In the genomic region with DNA sequence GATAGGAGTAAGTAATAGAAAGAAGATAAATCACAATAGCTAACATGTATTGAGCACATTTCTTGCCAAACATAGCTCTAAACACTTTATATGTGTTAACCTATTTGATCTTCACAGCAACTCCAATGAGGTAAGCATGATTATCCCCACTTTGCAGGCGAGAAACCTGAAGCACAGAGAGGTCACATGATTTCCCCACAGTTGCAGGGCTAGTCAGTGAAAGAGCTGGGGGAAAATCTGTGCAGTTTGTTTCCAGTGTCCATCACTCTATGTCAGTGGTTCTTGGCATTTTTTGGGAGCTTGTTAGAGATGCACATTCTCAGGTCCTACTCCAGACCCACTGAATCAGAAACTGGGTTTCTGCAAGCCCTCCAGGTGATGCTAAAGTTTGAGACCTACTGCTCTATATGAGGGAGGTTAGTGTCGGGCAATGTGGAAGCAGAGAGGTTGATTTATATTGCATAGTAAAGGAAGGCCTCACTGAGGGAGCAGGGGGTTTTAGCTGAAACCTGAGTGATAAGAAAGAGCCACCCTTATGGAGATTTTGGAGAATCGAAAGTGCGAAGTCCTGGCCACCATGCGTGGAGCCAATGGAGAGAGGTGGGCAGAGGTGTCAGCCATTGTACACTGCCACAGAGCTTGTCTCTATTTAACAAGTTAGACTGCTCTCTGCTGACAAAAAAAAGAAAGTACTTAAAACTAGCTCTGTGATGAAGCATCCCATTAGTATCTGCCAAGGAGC, we compare ENCODE assay signal across 9 cellular contexts. TPM values are rescaled to one million over a fixed set of nuclear protein-coding genes. Genes with fewer than 3 reads are reported as not detected.
DNase-seq lines count a peak whose midpoint lies in the region; ATAC-seq, FAIRE-seq and TF ChIP-seq lines count a peak whose summit lies in the region.
"Had no signal": no experiment of that assay in that cellular context is flagged by ENCODE, and none has a peak within 500 bp of the region (broad histone marks: within the 10 kb centered on the region; RNA-seq: fewer than 3 reads in every experiment).

No MANE protein-coding gene starts in this region.

- no peak overlapping the region for H4K8ac ChIP-seq in trophoblast cell (ENCODE audit: low read depth, low read length)

- no peak for TF ChIP-seq POLR2A in GM12892 (IDR thresholded peaks at IDR 0.05; ENCODE audit: low read depth, low read length)
- TF ChIP-seq POLR2A in spleen (IDR thresholded peaks at IDR 0.05) = no peak

- H2AFZ ChIP-seq in trophoblast cell (ENCODE audit: insufficient read depth, low read length, poor library complexity) = peak overlapping the region; percentile 55

- no peak overlapping the region for H2BK12ac ChIP-seq in trophoblast cell (ENCODE audit: low read length)

- H3K27me3 Mint-ChIP-seq in nephron progenitor cell (ENCODE audit: low read depth, poor library complexity) = peaks cover 5% of the 10 kb centered on the region

- FAIRE-seq in GM12892 (lab: Jason Lieb, UNC) = peak; percentile 73
- FAIRE-seq: keratinocyte had no signal

- no peak overlapping the region for H3K23ac ChIP-seq in trophoblast cell (ENCODE audit: low read length)

- no peak overlapping the region for H2BK5ac ChIP-seq in trophoblast cell (ENCODE audit: low read depth, low read length, poor library complexity)

- TF ChIP-seq CTCF in nephron progenitor cell (IDR thresholded peaks at IDR 0.05) (no peak), spleen (IDR thresholded peaks at IDR 0.05 in 8 of 11, conservative IDR thresholded peaks at IDR 0.05 in 3 of 11) (peak in 4 of 11 experiments; percentile 27 to 47 (median 36))

- H3K4me2 ChIP-seq in trophoblast cell (ENCODE audit: low read length) = no peak overlapping the region

- no peaks in the 10 kb centered on the region for H3K27me3 ChIP-seq in adipocyte (replicated peaks; ENCODE audit: control insufficient read depth, insufficient read depth, low read length)
- H3K27me3 ChIP-seq in trophoblast cell (ENCODE audit: insufficient read depth, low read length) = no peaks in the 10 kb centered on the region
- no peaks in the 10 kb centered on the region for H3K27me3 ChIP-seq in spleen (replicated peaks in 1 of 7)

- WGBS in trophoblast cell (ENCODE audit: extremely low coverage, insufficient coverage, insufficient read length) = no CpG with 5 or more reads among the region's 5 CpGs
- WGBS in spleen, 5 donors = 67 to 78% (median 70%) methylated on average over 5 of the region's 5 CpGs

- H3K9me3 ChIP-seq in adipocyte (ENCODE audit: control insufficient read depth, low read length) = no peaks in the 10 kb centered on the region
- no peaks in the 10 kb centered on the region for H3K9me3 ChIP-seq in trophoblast cell (ENCODE audit: insufficient read depth, low read depth, low read length)
- no peaks in the 10 kb centered on the region for H3K9me3 ChIP-seq in spleen

- ATAC-seq in GM21423 (IDR thresholded peaks at IDR 0.05; ENCODE audit: unreplicated experiment) (peak; percentile 72), HG03571 (IDR thresholded peaks at IDR 0.05; ENCODE audit: unreplicated experiment) (peak; percentile 81), GM18873 (IDR thresholded peaks at IDR 0.05; ENCODE audit: low FRiP score, unreplicated experiment) (no peak)

- no peak overlapping the region for H3K4me3 Mint-ChIP-seq in nephron progenitor cell

- H3K4me1 ChIP-seq in adipocyte (ENCODE audit: control insufficient read depth, insufficient read depth, low read length) (no peaks in the 10 kb centered on the region), trophoblast cell (ENCODE audit: control insufficient read depth in 1 of 2, insufficient read depth in 2 of 2, low read length in 2 of 2) (no peaks in the 10 kb centered on the region), spleen (peaks cover 0 to 12% (median 3%) of the 10 kb centered on the region in 6 donors)

- H3K18ac ChIP-seq in trophoblast cell (ENCODE audit: low read length) = no peak overlapping the region

- H3K27ac Mint-ChIP-seq in nephron progenitor cell = no peak overlapping the region

- DNase-seq in GM12892 (ENCODE audit: insufficient read length) (no peak), adipocyte (ENCODE audit: low read depth) (peak; percentile 64), trophoblast cell (peak in 1 of 2 donors; percentile 30), nephron progenitor cell (no peak), spleen (no peak)

- H3K14ac ChIP-seq in trophoblast cell (ENCODE audit: low read length) = no peak overlapping the region

- no peak overlapping the region for H2BK120ac ChIP-seq in trophoblast cell (ENCODE audit: insufficient read depth, low read length, poor library complexity)

- H3K36me3 ChIP-seq in adipocyte (ENCODE audit: control insufficient read depth, insufficient read depth, low read length, severe bottlenecking) (no peaks in the 10 kb centered on the region), trophoblast cell (ENCODE audit: control insufficient read depth in 1 of 2, insufficient read depth in 2 of 2, low read length in 2 of 2) (no peaks in the 10 kb centered on the region), spleen (no peaks in the 10 kb centered on the region)

- H3K9me3 Mint-ChIP-seq in nephron progenitor cell = no peaks in the 10 kb centered on the region

- no peaks in the 10 kb centered on the region for H3K36me3 Mint-ChIP-seq in nephron progenitor cell (ENCODE audit: low read depth)

- intact Hi-C loops in spleen (cut with DNase I; ENCODE audit: low total_unique reads) = loop anchor here (10.0 kb wide), 1 partner anchor 73 kb away; no protein-coding TSS in a partner anchor

- H3K4ac ChIP-seq in trophoblast cell (ENCODE audit: low read depth, low read length) = no peak overlapping the region

- no peak overlapping the region for H2AK5ac ChIP-seq in trophoblast cell (ENCODE audit: low read length)

- H3K4me1 Mint-ChIP-seq in nephron progenitor cell = peaks cover 8% of the 10 kb centered on the region

- no peaks in the 10 kb centered on the region for H3K79me1 ChIP-seq in trophoblast cell (ENCODE audit: low read length)

- no peak overlapping the region for H4K91ac ChIP-seq in trophoblast cell (ENCODE audit: low read depth, low read length)

- H3K9ac ChIP-seq in adipocyte (ENCODE audit: low read length) (no peak overlapping the region), trophoblast cell (ENCODE audit: low read length) (no peak overlapping the region)

- no peak overlapping the region for H3K27ac ChIP-seq in trophoblast cell (ENCODE audit: low read depth, low read length)
- peak overlapping the region in 4 of 8 donors; percentile 17 to 67 (median 40) for H3K27ac ChIP-seq in spleen

- no peaks in the 10 kb centered on the region for H3K79me2 ChIP-seq in trophoblast cell (ENCODE audit: control insufficient read depth, insufficient read depth, low read length, poor library complexity)

- no peak overlapping the region for H4K12ac ChIP-seq in trophoblast cell (ENCODE audit: low read depth, low read length)

- H3K4me3 ChIP-seq in adipocyte (ENCODE audit: low read length) (no peak overlapping the region), trophoblast cell (ENCODE audit: low read depth, low read length) (no peak overlapping the region), spleen (peak overlapping the region in 2 of 8 donors; percentile 10 to 53)

RNA-seq across cellular contexts. Expression of a gene that starts 20.9 kb away (rescaled TPM):
- polyA plus RNA-seq in GM12892 (2012; ENCODE audit: missing spikeins) = 4.1 TPM
- 1.1 and 1.3 TPM in 2 replicates for polyA plus RNA-seq in trophoblast cell (2013)
- 1 to 10 TPM in 6 of 7 donors, under 1 TPM in 1; 0.72 to 8.7 (median 2.5) TPM for total RNA-seq in spleen
- polyA plus RNA-seq in spleen = 1 to 10 TPM in 2 of 3 donors, under 1 TPM in 1; 0.68 to 2.0 (median 1.4) TPM

RNA-seq across cellular contexts. Expression of a gene that starts 30.5 kb away (rescaled TPM):
- 119 TPM for polyA plus RNA-seq in GM12892 (2012; ENCODE audit: missing spikeins)
- 0.08 TPM in 2 replicates for polyA plus RNA-seq in trophoblast cell (2013)
- 10 to 100 TPM; 13.1 to 24.8 (median 16.6) TPM for total RNA-seq in spleen
- 10 to 100 TPM; 19.0 to 32.8 (median 27.4) TPM for polyA plus RNA-seq in spleen
